ENCODE assay signal across 18 cellular contexts in the genomic region with DNA sequence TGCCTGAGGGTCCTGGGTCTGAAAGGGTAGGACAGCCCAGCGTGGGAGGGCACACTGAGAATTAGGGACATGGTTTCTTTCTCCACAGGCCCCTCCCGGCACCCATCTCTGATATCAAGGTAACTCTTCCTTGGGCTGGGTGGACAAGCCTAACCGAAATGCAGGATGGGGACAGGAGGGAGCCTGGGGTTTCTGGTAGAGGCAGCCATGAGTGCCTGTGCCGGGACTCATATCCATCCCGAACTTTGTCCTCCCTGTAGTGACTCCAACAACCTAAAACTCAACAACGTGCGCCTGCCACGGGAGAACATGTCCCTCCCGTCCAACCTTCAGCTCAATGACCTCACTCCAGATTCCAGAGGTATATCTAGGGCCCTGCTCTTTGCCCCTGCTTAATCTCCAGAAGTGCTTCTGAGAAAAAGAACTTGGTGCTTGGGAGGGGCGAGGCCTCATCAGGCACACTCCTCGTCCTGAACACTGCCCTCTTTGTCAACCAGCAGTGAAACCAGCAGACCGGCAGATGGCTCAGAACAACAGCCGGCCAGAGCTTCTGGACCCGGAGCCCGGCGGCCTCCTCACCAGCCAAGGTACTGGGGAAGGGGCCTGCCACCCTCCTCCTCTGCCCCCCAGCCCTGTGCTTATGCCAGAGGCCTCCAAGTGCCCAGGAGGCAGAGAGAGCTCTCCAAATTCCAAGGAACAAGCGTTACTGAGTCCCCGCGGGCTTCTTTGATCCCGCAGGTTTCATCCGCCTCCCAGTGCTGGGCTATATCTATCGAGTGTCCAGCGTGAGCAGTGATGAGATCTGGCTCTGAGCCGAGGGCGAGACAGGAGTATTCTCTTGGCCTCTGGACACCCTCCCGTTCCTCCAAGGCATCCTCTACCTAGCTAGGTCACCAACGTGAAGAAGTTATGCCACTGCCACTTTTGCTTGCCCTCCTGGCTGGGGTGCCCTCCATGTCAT. TPM values are rescaled to one million over a fixed set of nuclear protein-coding genes. Genes with fewer than 3 reads are reported as not detected.
DNase-seq lines count a peak whose midpoint lies in the region; ATAC-seq and TF ChIP-seq lines count a peak whose summit lies in the region.
"Had no signal": no experiment of that assay in that cellular context is flagged by ENCODE, and none has a peak within 500 bp of the region (broad histone marks: within the 10 kb centered on the region; RNA-seq: fewer than 3 reads in every experiment).

No MANE protein-coding gene starts in this region.

- H3K9me3 ChIP-seq in liver (ENCODE audit: control insufficient read depth in 4 of 4, low read length in 3 of 4): no peaks in the 10 kb centered on the region
- no peaks in the 10 kb centered on the region for H3K9me3 ChIP-seq in CD8-positive, alpha-beta T cell (ENCODE audit: low read length)
- H3K9me3 ChIP-seq: BLaER1, SK-N-SH had no signal

- intact Hi-C loops in CD8-positive, alpha-beta T cell (cut with DNase I, micrococcal nuclease): no loop called here

- H3K36me3 ChIP-seq in liver (ENCODE audit: control insufficient read depth in 4 of 4, insufficient read depth in 3 of 4, low read depth in 1 of 4, low read length in 3 of 4): peaks cover 0 to 4% (median 0%) of the 10 kb centered on the region in 4 donors
- H3K36me3 ChIP-seq in CD8-positive, alpha-beta T cell (ENCODE audit: insufficient read depth, low read length): no peaks in the 10 kb centered on the region
- H3K36me3 ChIP-seq: cardiac muscle cell had no signal

- H3K27ac Mint-ChIP-seq in CD8-positive, alpha-beta T cell: no peak overlapping the region
- H3K27ac Mint-ChIP-seq: activated naive CD8-positive, alpha-beta T cell treated with anti-CD3 and anti-CD28 coated beads, Interleukin-2, amount 10 ng/mL, durations not matched to agents 7 days and 5 days had no signal

- H3K9ac ChIP-seq in liver (ENCODE audit: low read depth in 1 of 2, low read length in 2 of 2): no peak overlapping the region
- H3K9ac ChIP-seq: BLaER1, SK-N-SH had no signal

- peaks cover 14 to 56% (median 43%) of the 10 kb centered on the region in 4 donors for H3K4me1 ChIP-seq in liver (ENCODE audit: control insufficient read depth in 4 of 4, insufficient read depth in 4 of 4, low read length in 3 of 4)
- H3K4me1 ChIP-seq in CD8-positive, alpha-beta T cell (ENCODE audit: insufficient read depth, low read length): peaks cover 24% of the 10 kb centered on the region

- CTCF ChIA-PET in CD8-positive, alpha-beta T cell (lab: Charles Lee): interaction anchor here (0.9 kb wide), 1 partner anchor 238 kb away, joined by 3 read pairs; no protein-coding TSS in a partner anchor

- DNase-seq in HT-29 (ENCODE audit: low spot score) (peak; percentile 46), caudate nucleus (lab: John Stamatoyannopoulos, UW) (peak in 34 of 61 donors; percentile 3 to 55 (median 26)), superior temporal gyrus (ENCODE audit: extremely low spot score) (peak; percentile 55)
- no peak for DNase-seq in CD8-positive, alpha-beta T cell
- DNase-seq in activated naive CD4-positive, alpha-beta T cell treated with anti-CD3 and anti-CD28 coated beads, Interleukin-2, amount 50 U/mL, for 16 hours: no peak
- DNase-seq: activated CD4-positive, alpha-beta T cell treated with anti-CD3 and anti-CD28 coated beads for 48 hours; activated naive CD8-positive, alpha-beta T cell treated with anti-CD3 and anti-CD28 coated beads, Interleukin-2, amount 10 ng/mL, durations not matched to agents 7 days and 5 days; DND-41; left ventricle myocardium superior; MV-4-11; naive thymus-derived CD4-positive, alpha-beta T cell; NCI-H2029; NCI-H510A treated with DMSO at 0.1 percent for 48 hours; SK-N-SH had no signal

- H3K4me1 Mint-ChIP-seq in CD8-positive, alpha-beta T cell (ENCODE audit: low read depth): peaks cover 28% of the 10 kb centered on the region

- no peak for ATAC-seq in GM19395 (IDR thresholded peaks at IDR 0.05; ENCODE audit: unreplicated experiment)
- ATAC-seq in CD8-positive, alpha-beta T cell: no peak
- ATAC-seq: left ventricle myocardium superior; naive thymus-derived CD4-positive, alpha-beta T cell had no signal

- TF ChIP-seq RAD21 in liver (IDR thresholded peaks at IDR 0.05): no peak

- H3K36me3 Mint-ChIP-seq in CD8-positive, alpha-beta T cell: peaks cover 31% of the 10 kb centered on the region

- no peak overlapping the region for H3K4me3 ChIP-seq in liver (ENCODE audit: low read depth in 1 of 3, low read length in 3 of 3)
- no peak overlapping the region for H3K4me3 ChIP-seq in CD8-positive, alpha-beta T cell (ENCODE audit: low read depth, low read length)
- H3K4me3 ChIP-seq: BLaER1, cardiac muscle cell had no signal

- POLR2A ChIA-PET in CD8-positive, alpha-beta T cell (lab: Charles Lee): no interaction called here

- no peaks in the 10 kb centered on the region for H3K27me3 Mint-ChIP-seq in CD8-positive, alpha-beta T cell (ENCODE audit: low read depth)
- H3K27me3 Mint-ChIP-seq: activated naive CD8-positive, alpha-beta T cell treated with anti-CD3 and anti-CD28 coated beads, Interleukin-2, amount 10 ng/mL, durations not matched to agents 7 days and 5 days had no signal

- H3K27ac ChIP-seq in caudate nucleus (ENCODE audit: low read depth, low read length) (no peak overlapping the region), liver (ENCODE audit: low read depth in 1 of 2, low read length in 2 of 2) (peak overlapping the region; percentile 63 to 68)
- H3K27ac ChIP-seq in CD8-positive, alpha-beta T cell (ENCODE audit: low read depth, low read length): no peak overlapping the region
- H3K27ac ChIP-seq: BLaER1, cardiac muscle cell had no signal

- 64% methylated on average over 27 of the region's 27 CpGs for WGBS in liver

- H3K9me3 Mint-ChIP-seq in CD8-positive, alpha-beta T cell: no peaks in the 10 kb centered on the region
- H3K9me3 Mint-ChIP-seq: activated naive CD8-positive, alpha-beta T cell treated with anti-CD3 and anti-CD28 coated beads, Interleukin-2, amount 10 ng/mL, durations not matched to agents 7 days and 5 days had no signal

- no peaks in the 10 kb centered on the region for H3K27me3 ChIP-seq in liver (ENCODE audit: control insufficient read depth in 4 of 4, insufficient read depth in 4 of 4, low read length in 3 of 4)
- H3K27me3 ChIP-seq in CD8-positive, alpha-beta T cell (ENCODE audit: insufficient read depth, low read length): no peaks in the 10 kb centered on the region
- H3K27me3 ChIP-seq: BLaER1, cardiac muscle cell had no signal

- TF ChIP-seq CTCF in liver (IDR thresholded peaks at IDR 0.05; ENCODE audit: low read depth, low read length, missing input control): no peak
- no peak for TF ChIP-seq CTCF in CD8-positive, alpha-beta T cell (IDR thresholded peaks at IDR 0.05)

- no peak overlapping the region for H3K4me3 Mint-ChIP-seq in CD8-positive, alpha-beta T cell
- H3K4me3 Mint-ChIP-seq: activated naive CD8-positive, alpha-beta T cell treated with anti-CD3 and anti-CD28 coated beads, Interleukin-2, amount 10 ng/mL, durations not matched to agents 7 days and 5 days had no signal

TF ChIP-seq in liver, 16 proteins besides CTCF, POLR2A, EP300 and RAD21:
- no peak for TF ChIP-seq HNF4G (IDR thresholded peaks at IDR 0.05)
- TF ChIP-seq REST (IDR thresholded peaks at IDR 0.05): no peak
- peak; percentile 52 to 61 for TF ChIP-seq HNF4A (conservative IDR thresholded peaks at IDR 0.05)
- TF ChIP-seq SP1 (IDR thresholded peaks at IDR 0.05): peak; percentile 32
- no peak for TF ChIP-seq NR2F2 (IDR thresholded peaks at IDR 0.05)
- no peak for TF ChIP-seq ATF3 (IDR thresholded peaks at IDR 0.05)
- peak; percentile 67 to 74 for TF ChIP-seq RXRA (IDR thresholded peaks at IDR 0.05)

RNA-seq across cellular contexts. Expression of gene TMEM25, which starts 3.1 kb away (rescaled TPM):
- 4.3 and 4.4 TPM in 2 replicates for total RNA-seq in HT-29 (2014; rRNA removed; shearing (Covaris generic))
- total RNA-seq in liver: 10 to 100 TPM in 1 of 2 donors, 1 to 10 TPM in 1; 7.6 to 19.9 TPM
- 1 to 10 TPM; 5.5 to 6.7 TPM for polyA plus RNA-seq in liver
- total RNA-seq in CD8-positive, alpha-beta T cell: 10 to 100 TPM; 11.3 to 14.0 TPM

RNA-seq across cellular contexts. Expression of gene TTC36, which starts 6.8 kb away (rescaled TPM):
- total RNA-seq in HT-29 (2014; rRNA removed; shearing (Covaris generic)): not detected in 2 replicates
- total RNA-seq in liver: 10 to 100 TPM in 1 of 2 donors, 1 to 10 TPM in 1; 2.0 to 32.7 TPM
- 10 to 100 TPM; 36.9 to 66.1 TPM for polyA plus RNA-seq in liver
- under 1 TPM in 1 of 2 experiments, not detected in 1; 0.65 TPM for total RNA-seq in CD8-positive, alpha-beta T cell

RNA-seq across cellular contexts. Expression of gene IFT46, which starts 31.7 kb away (rescaled TPM):
- 17.6 and 18.7 TPM in 2 replicates for total RNA-seq in HT-29 (2014; rRNA removed; shearing (Covaris generic))
- total RNA-seq in liver: 1 to 10 TPM; 3.9 to 6.4 TPM
- polyA plus RNA-seq in liver: 1 to 10 TPM; 3.9 to 4.6 TPM
- total RNA-seq in CD8-positive, alpha-beta T cell: 1 to 10 TPM; 4.8 to 5.6 TPM

RNA-seq across cellular contexts. Expression of gene ARCN1, which starts 38.2 kb away (rescaled TPM):
- 79.4 and 84.9 TPM in 2 replicates for total RNA-seq in HT-29 (2014; rRNA removed; shearing (Covaris generic))
- total RNA-seq in liver: 10 to 100 TPM; 40.1 to 95.4 TPM
- 10 to 100 TPM; 36.7 to 63.5 TPM for polyA plus RNA-seq in liver
- 10 to 100 TPM; 77.8 to 81.2 TPM for total RNA-seq in CD8-positive, alpha-beta T cell

Comparison
In these comparisons a context has a peak if more than half of its experiments do, and no peak if none do; other contexts are left out.
1. DNase-seq: peak in HT-29 (single experiment), caudate nucleus (34 of 61) and superior temporal gyrus (single experiment); none in CD8-positive, alpha-beta T cell (0 of 7) and activated naive CD4-positive, alpha-beta T cell treated with anti-CD3 and anti-CD28 coated beads, Interleukin-2, amount 50 U/mL, for 16 hours (single experiment).
2. H3K27ac ChIP-seq: peak in liver (2 of 2); none in caudate nucleus (single experiment) and CD8-positive, alpha-beta T cell (single experiment).